Comparison of ENCODE assay signal across 8 cellular contexts in genomic region chr6:145733770-145734169, GRCh38. TPM values are rescaled to one million over a fixed set of nuclear protein-coding genes. Genes with fewer than 3 reads are reported as not detected.
DNase-seq lines count a peak whose midpoint lies in the region; ATAC-seq and TF ChIP-seq lines count a peak whose summit lies in the region.

No MANE protein-coding gene starts in this region.

- H3K4me1 ChIP-seq in ACC112 (ENCODE audit: control insufficient read depth, insufficient read depth, low read length, unreplicated experiment) = peaks cover 36% of the 10 kb centered on the region
- no peaks in the 10 kb centered on the region for H3K4me1 ChIP-seq in aorta (ENCODE audit: control insufficient read depth in 1 of 2, insufficient read depth in 2 of 2, low read length in 2 of 2)

- intact Hi-C loops in aorta (cut with DNase I) = loop anchor here (2.0 to 10.0 kb wide), 5 partner anchors 81 to 811 kb away; partner anchors contain the start of genes FBXO30 (in 1 of the 2), RAB32 (in 1 of the 2) and SHPRH (in 1 of the 2)

- no peak for TF ChIP-seq CTCF in SU-DHL-6 (IDR thresholded peaks at IDR 0.05; ENCODE audit: insufficient read depth, low read length, poor library complexity, severe bottlenecking)

- H3K27me3 ChIP-seq in ACC112 (ENCODE audit: insufficient read depth, low read length) (no peaks in the 10 kb centered on the region), SU-DHL-6 (ENCODE audit: low read length) (no peaks in the 10 kb centered on the region), aorta (ENCODE audit: control insufficient read depth in 1 of 2, insufficient read depth in 2 of 2, low read length in 1 of 2) (no peaks in the 10 kb centered on the region)

- no peaks in the 10 kb centered on the region; the same call in 1 of the 2 replicates for H3K36me3 ChIP-seq in ACC112 (ENCODE audit: insufficient read depth, low read length)
- 0 out of 2 replicates have a peak, but pooled peaks cover 7% of the 10 kb centered on the region for H3K36me3 ChIP-seq in SU-DHL-6 (ENCODE audit: low read length)
- H3K36me3 ChIP-seq in aorta (ENCODE audit: control insufficient read depth in 1 of 2, insufficient read depth in 2 of 2, low read length in 1 of 2) = no peaks in the 10 kb centered on the region

- no peak for DNase-seq in HEK293T (ENCODE audit: extremely low spot score)
- DNase-seq in iris pigment epithelial cell (ENCODE audit: low read depth) = peak; percentile 31
- DNase-seq in amniotic stem cell (lab: John Stamatoyannopoulos, UW) = no peak
- no peak for DNase-seq in stimulated activated CD4-positive, alpha-beta T cell treated with anti-CD3 and anti-CD28 coated beads, Interleukin-4, amount 100 ng/mL, for 4 hours
- no peak for DNase-seq in aorta

- CTCF ChIA-PET in HEK293T (lab: Yijun Ruan, JAX) = no interaction called here

- peaks cover 23% of the 10 kb centered on the region for H3F3A ChIP-seq in SU-DHL-6 (ENCODE audit: insufficient read depth)

- H3K4me3 ChIP-seq in ACC112 (ENCODE audit: low read depth, low read length) (peak overlapping the region; percentile 85), SU-DHL-6 (ENCODE audit: insufficient read depth, low read length, poor library complexity, severe bottlenecking) (peak overlapping the region; percentile 91), aorta (ENCODE audit: low read length in 2 of 2) (no peak overlapping the region)

- H2AFZ ChIP-seq in ACC112 (ENCODE audit: low read length, unreplicated experiment) = no peak overlapping the region
- no peak overlapping the region for H2AFZ ChIP-seq in SU-DHL-6 (ENCODE audit: low read depth, low read length, severe bottlenecking)

- H3K4me2 ChIP-seq in SU-DHL-6 (ENCODE audit: low read depth, low read length, poor library complexity, severe bottlenecking) = peak overlapping the region; percentile 96

- H3K27ac ChIP-seq in ACC112 (ENCODE audit: low read depth, low read length) (peak overlapping the region; percentile 94), SU-DHL-6 (ENCODE audit: low read depth, low read length) (no peak overlapping the region), aorta (ENCODE audit: low read depth in 1 of 2, low read length in 2 of 2) (no peak overlapping the region)

- peaks cover 9% of the 10 kb centered on the region; the same call in 1 of the 2 replicates for H3K9me3 ChIP-seq in SU-DHL-6 (ENCODE audit: insufficient read depth, low read length)
- H3K9me3 ChIP-seq in aorta (ENCODE audit: control insufficient read depth, low read length) = no peaks in the 10 kb centered on the region

- H3K79me2 ChIP-seq in ACC112 (ENCODE audit: control insufficient read depth, insufficient read depth, low read length, unreplicated experiment) (no peaks in the 10 kb centered on the region), SU-DHL-6 (ENCODE audit: insufficient read depth, low read length) (peaks cover 9% of the 10 kb centered on the region; the same call in 1 of the 2 replicates)

- no peaks in the 10 kb centered on the region for H3K9me2 ChIP-seq in SU-DHL-6 (replicated peaks; ENCODE audit: insufficient read depth, low read length)

- peak overlapping the region; percentile 92 for H3K9ac ChIP-seq in SU-DHL-6 (ENCODE audit: low read length)

- 56 to 67% methylated on average over 3 of the region's 3 CpGs for WGBS in aorta, 2 donors

- POLR2A ChIA-PET in HEK293T (lab: Yijun Ruan, JAX) = interaction anchor here (1.1 to 1.7 kb wide), 2 partner anchors 25 to 82 kb away, joined by 3 to 4 read pairs; no protein-coding TSS in a partner anchor

- ATAC-seq in aorta (ENCODE audit: low FRiP score) (no peak), GM18517 (IDR thresholded peaks at IDR 0.05; ENCODE audit: unreplicated experiment) (no peak)

- no peaks in the 10 kb centered on the region for H4K20me1 ChIP-seq in SU-DHL-6 (ENCODE audit: low read depth, low read length)

TF ChIP-seq in HEK293T, 16 proteins besides CTCF, POLR2A, EP300 and RAD21:
- TF ChIP-seq SUZ12 (IDR thresholded peaks at IDR 0.05) (no peak), SP1 (IDR thresholded peaks at IDR 0.05) (no peak), L3MBTL2 (conservative IDR thresholded peaks at IDR 0.05) (0 out of 2 replicates have a peak, but pooled peaks have one; percentile 33), LEF1 (IDR thresholded peaks at IDR 0.05; ENCODE audit: borderline replicate concordance) (no peak)

RNA-seq across cellular contexts. Expression of gene EPM2A, which starts 1.6 kb away (rescaled TPM):
- 10 to 100 TPM; 12.2 to 23.7 TPM for total RNA-seq in aorta
- polyA plus RNA-seq in aorta = 10 to 100 TPM in 1 of 2 donors, 1 to 10 TPM in 1; 8.1 to 24.4 TPM

Comparison
In these comparisons a context has a peak if more than half of its experiments do, and no peak if none do; other contexts are left out.
1. H3K4me3 ChIP-seq: peak in ACC112 (single experiment) and SU-DHL-6 (single experiment); none in aorta (0 of 2).